Comparison of ENCODE assay signal across 15 cellular contexts in genomic region chr17:9334536-9335446, GRCh38.
"Had no signal": no experiment of that assay in that cellular context is flagged by ENCODE, and none has a peak within 500 bp of the region (broad histone marks: within the 10 kb centered on the region; RNA-seq: fewer than 3 reads in every experiment).

No MANE protein-coding gene starts in this region.

- H3K4me3 Mint-ChIP-seq: activated naive CD4-positive, alpha-beta T cell treated with anti-CD3 and anti-CD28 coated beads, Interleukin-2, amount 50 U/mL, for 24 hours; brain; dendritic cell treated with granulocyte-macrophage colony-stimulating factor and Interleukin-4, amounts not matched to agents 40 ng/mL and 50 ng/mL, for 4 days; memory B cell; nephron had no signal

- H3K9me3 ChIP-seq: prostate gland had no signal

- H3K27ac ChIP-seq: prostate gland, sigmoid colon had no signal

- DNase-seq: activated CD4-positive, alpha-beta T cell treated with anti-CD3 and anti-CD28 coated beads for 1 hour; amygdala; glutamatergic neuron; occipital lobe; sigmoid colon; stimulated activated CD4-positive, alpha-beta T cell treated with anti-CD3 and anti-CD28 coated beads, Interleukin-12 subunit alpha, Interleukin-12 subunit beta, amount 100 ng/mL, for 4 hours; stimulated activated CD4-positive, alpha-beta T cell treated with anti-CD3 and anti-CD28 coated beads, Interleukin-4, amount 100 ng/mL, for 4 hours; T-helper 9 cell had no signal

- H3K4me1 ChIP-seq: prostate gland, sigmoid colon had no signal

- H3K27ac Mint-ChIP-seq: activated naive CD4-positive, alpha-beta T cell treated with anti-CD3 and anti-CD28 coated beads, Interleukin-2, amount 50 U/mL, for 24 hours; brain; dendritic cell treated with granulocyte-macrophage colony-stimulating factor and Interleukin-4, amounts not matched to agents 40 ng/mL and 50 ng/mL, for 4 days; memory B cell; nephron had no signal

- H3K27me3 ChIP-seq: sigmoid colon had no signal

- H3K9me3 Mint-ChIP-seq: activated naive CD4-positive, alpha-beta T cell treated with anti-CD3 and anti-CD28 coated beads, Interleukin-2, amount 50 U/mL, for 24 hours had no signal

- ATAC-seq: esophagus mucosa had no signal

- H3K4me1 Mint-ChIP-seq: activated naive CD4-positive, alpha-beta T cell treated with anti-CD3 and anti-CD28 coated beads, Interleukin-2, amount 50 U/mL, for 24 hours had no signal

- H3K36me3 ChIP-seq: prostate gland, sigmoid colon had no signal

- H3K27me3 Mint-ChIP-seq: activated naive CD4-positive, alpha-beta T cell treated with anti-CD3 and anti-CD28 coated beads, Interleukin-2, amount 50 U/mL, for 24 hours; dendritic cell treated with granulocyte-macrophage colony-stimulating factor and Interleukin-4, amounts not matched to agents 40 ng/mL and 50 ng/mL, for 4 days; memory B cell had no signal

- H3K4me3 ChIP-seq: prostate gland, sigmoid colon had no signal
